ENCODE assay signal across 2 cellular contexts in the genomic region with DNA sequence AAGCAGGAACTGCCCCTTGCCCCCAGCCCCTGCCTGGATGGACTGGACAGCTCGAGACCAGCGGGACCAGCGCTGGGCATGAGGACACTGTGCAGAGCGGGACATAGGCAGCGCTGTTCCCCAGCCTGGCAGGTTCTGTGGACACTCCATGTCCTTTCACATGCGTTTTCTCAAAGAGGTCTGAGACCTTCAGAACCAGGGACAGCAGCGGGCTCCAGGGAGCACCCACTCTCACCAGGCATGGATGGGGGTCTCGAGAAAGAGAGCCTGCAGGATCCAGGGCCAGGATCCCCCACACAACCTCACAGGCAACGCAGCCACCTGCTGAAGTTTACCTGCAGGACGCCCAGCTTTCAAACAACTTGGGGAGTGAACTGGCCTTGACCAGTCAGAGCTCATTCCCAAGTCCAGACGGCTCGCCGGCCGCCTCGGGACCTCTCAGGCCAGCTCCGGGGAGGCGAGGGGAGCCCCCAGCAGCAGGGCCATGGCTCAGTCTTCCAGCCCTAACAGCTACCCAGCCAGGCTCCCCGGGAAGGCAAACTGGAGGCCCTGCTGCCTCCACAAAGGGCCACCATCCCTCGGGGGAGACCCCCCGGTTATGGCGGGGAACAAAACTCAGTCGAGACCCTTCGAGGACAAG.
TF ChIP-seq lines count a peak whose summit lies in the region.

No MANE protein-coding gene starts in this region.

TF ChIP-seq in GM23338, 12 proteins besides CTCF, POLR2A, EP300 and RAD21:
- TF ChIP-seq, protein P1, sequence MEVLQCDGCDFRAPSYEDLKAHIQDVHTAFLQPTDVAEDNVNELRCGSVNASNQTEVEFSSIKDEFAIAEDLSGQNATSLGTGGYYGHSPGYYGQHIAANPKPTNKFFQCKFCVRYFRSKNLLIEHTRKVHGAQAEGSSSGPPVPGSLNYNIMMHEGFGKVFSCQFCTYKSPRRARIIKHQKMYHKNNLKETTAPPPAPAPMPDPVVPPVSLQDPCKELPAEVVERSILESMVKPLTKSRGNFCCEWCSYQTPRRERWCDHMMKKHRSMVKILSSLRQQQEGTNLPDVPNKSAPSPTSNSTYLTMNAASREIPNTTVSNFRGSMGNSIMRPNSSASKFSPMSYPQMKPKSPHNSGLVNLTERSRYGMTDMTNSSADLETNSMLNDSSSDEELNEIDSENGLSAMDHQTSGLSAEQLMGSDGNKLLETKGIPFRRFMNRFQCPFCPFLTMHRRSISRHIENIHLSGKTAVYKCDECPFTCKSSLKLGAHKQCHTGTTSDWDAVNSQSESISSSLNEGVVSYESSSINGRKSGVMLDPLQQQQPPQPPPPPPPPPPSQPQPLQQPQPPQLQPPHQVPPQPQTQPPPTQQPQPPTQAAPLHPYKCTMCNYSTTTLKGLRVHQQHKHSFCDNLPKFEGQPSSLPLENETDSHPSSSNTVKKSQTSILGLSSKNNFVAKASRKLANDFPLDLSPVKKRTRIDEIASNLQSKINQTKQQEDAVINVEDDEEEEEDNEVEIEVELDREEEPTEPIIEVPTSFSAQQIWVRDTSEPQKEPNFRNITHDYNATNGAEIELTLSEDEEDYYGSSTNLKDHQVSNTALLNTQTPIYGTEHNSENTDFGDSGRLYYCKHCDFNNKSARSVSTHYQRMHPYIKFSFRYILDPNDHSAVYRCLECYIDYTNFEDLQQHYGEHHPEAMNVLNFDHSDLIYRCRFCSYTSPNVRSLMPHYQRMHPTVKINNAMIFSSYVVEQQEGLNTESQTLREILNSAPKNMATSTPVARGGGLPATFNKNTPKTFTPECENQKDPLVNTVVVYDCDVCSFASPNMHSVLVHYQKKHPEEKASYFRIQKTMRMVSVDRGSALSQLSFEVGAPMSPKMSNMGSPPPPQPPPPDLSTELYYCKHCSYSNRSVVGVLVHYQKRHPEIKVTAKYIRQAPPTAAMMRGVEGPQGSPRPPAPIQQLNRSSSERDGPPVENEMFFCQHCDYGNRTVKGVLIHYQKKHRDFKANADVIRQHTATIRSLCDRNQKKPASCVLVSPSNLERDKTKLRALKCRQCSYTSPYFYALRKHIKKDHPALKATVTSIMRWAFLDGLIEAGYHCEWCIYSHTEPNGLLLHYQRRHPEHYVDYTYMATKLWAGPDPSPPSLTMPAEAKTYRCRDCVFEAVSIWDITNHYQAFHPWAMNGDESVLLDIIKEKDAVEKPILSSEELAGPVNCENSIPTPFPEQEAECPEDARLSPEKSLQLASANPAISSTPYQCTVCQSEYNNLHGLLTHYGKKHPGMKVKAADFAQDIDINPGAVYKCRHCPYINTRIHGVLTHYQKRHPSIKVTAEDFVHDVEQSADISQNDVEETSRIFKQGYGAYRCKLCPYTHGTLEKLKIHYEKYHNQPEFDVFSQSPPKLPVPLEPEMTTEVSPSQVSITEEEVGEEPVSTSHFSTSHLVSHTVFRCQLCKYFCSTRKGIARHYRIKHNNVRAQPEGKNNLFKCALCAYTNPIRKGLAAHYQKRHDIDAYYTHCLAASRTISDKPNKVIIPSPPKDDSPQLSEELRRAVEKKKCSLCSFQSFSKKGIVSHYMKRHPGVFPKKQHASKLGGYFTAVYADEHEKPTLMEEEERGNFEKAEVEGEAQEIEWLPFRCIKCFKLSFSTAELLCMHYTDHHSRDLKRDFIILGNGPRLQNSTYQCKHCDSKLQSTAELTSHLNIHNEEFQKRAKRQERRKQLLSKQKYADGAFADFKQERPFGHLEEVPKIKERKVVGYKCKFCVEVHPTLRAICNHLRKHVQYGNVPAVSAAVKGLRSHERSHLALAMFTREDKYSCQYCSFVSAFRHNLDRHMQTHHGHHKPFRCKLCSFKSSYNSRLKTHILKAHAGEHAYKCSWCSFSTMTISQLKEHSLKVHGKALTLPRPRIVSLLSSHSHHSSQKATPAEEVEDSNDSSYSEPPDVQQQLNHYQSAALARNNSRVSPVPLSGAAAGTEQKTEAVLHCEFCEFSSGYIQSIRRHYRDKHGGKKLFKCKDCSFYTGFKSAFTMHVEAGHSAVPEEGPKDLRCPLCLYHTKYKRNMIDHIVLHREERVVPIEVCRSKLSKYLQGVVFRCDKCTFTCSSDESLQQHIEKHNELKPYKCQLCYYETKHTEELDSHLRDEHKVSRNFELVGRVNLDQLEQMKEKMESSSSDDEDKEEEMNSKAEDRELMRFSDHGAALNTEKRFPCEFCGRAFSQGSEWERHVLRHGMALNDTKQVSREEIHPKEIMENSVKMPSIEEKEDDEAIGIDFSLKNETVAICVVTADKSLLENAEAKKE (CRISPR knock-in tag; IDR thresholded peaks at IDR 0.05) = no peak
- TF ChIP-seq, protein P2, sequence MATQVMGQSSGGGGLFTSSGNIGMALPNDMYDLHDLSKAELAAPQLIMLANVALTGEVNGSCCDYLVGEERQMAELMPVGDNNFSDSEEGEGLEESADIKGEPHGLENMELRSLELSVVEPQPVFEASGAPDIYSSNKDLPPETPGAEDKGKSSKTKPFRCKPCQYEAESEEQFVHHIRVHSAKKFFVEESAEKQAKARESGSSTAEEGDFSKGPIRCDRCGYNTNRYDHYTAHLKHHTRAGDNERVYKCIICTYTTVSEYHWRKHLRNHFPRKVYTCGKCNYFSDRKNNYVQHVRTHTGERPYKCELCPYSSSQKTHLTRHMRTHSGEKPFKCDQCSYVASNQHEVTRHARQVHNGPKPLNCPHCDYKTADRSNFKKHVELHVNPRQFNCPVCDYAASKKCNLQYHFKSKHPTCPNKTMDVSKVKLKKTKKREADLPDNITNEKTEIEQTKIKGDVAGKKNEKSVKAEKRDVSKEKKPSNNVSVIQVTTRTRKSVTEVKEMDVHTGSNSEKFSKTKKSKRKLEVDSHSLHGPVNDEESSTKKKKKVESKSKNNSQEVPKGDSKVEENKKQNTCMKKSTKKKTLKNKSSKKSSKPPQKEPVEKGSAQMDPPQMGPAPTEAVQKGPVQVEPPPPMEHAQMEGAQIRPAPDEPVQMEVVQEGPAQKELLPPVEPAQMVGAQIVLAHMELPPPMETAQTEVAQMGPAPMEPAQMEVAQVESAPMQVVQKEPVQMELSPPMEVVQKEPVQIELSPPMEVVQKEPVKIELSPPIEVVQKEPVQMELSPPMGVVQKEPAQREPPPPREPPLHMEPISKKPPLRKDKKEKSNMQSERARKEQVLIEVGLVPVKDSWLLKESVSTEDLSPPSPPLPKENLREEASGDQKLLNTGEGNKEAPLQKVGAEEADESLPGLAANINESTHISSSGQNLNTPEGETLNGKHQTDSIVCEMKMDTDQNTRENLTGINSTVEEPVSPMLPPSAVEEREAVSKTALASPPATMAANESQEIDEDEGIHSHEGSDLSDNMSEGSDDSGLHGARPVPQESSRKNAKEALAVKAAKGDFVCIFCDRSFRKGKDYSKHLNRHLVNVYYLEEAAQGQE (IDR thresholded peaks at IDR 0.05; ENCODE audit: unreplicated experiment) = peak; percentile 58

TF ChIP-seq in H1, 55 proteins besides CTCF, POLR2A, EP300 and RAD21:
- TF ChIP-seq RFX5 (IDR thresholded peaks at IDR 0.05; ENCODE audit: borderline replicate concordance, low read depth, low read length) (no peak), SRF (IDR thresholded peaks at IDR 0.05; ENCODE audit: low read depth, low read length) (no peak), POU5F1 (IDR thresholded peaks at IDR 0.05; ENCODE audit: low read depth, low read length) (no peak), EGR1 (IDR thresholded peaks at IDR 0.05; ENCODE audit: borderline replicate concordance, low read depth, low read length) (no peak), SP2 (IDR thresholded peaks at IDR 0.05; ENCODE audit: low read length) (no peak), SIN3A (conservative IDR thresholded peaks at IDR 0.05 in 1 of 2, IDR thresholded peaks at IDR 0.05 in 1 of 2; ENCODE audit: low read depth in 1 of 2, low read length in 2 of 2) (no peak), TAF1 (IDR thresholded peaks at IDR 0.05; ENCODE audit: low read depth, low read length) (no peak), SIX5 (IDR thresholded peaks at IDR 0.05; ENCODE audit: low read depth, low read length) (no peak), JUND (IDR thresholded peaks at IDR 0.05; ENCODE audit: low read length) (no peak), SUZ12 (IDR thresholded peaks at IDR 0.05; ENCODE audit: low read length) (no peak), PHF8 (conservative IDR thresholded peaks at IDR 0.05; ENCODE audit: low read depth, low read length) (no peak), TAF7 (optimal IDR thresholded peaks at IDR 0.05; ENCODE audit: borderline replicate concordance, low read depth, low read length) (no peak)
- TF ChIP-seq, protein P3, sequence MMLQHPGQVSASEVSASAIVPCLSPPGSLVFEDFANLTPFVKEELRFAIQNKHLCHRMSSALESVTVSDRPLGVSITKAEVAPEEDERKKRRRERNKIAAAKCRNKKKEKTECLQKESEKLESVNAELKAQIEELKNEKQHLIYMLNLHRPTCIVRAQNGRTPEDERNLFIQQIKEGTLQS (IDR thresholded peaks at IDR 0.05; ENCODE audit: insufficient read depth, low read depth, low read length) = no peak
